In the genomic region with DNA sequence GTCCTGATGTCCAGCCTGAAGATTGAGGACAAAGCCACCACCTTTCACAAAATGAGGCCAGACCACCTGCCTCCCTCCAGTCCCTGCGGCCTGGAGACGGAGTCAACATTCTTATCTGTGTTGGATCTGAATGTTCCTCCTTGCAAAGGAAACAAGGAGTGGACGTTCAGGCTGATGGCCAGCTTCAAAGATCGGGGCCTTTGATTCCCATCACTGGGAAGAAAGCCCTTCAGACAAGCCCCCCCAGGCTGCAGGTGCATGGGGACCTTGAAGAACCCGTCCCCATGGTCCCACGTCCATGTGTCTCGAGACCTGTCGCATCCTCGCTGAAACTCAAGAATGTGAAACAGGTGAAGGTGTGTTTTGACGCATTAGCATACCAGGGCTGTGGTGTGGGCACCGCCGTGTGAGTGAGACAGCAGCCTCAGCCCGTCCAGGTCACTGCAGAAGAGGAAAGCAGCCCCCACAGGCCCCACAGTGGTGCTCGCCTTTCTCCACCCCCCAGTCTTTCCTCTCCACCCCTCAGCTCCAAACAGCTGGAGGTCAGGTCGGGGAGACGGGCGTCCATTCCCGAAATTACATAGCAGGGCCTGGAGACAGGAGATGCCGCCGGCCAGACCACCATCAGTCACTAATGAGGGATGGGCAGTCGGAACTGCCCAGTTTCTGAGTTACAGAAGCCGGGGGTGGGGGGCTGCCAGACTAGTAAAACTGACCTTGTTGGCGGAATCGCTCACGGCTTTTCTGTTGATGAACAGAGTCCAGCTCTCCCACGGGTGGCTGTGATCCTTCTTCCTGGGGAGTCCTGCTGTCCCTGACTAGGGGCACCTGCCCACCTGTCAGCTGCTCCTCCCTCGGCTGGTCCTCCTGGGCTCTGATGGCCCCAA, we compare ENCODE assay signal across 8 cellular contexts. TPM values are rescaled to one million over a fixed set of nuclear protein-coding genes. Genes with fewer than 3 reads are reported as not detected.
A peak's percentile ranks its signal among the peaks of the same experiment; 100 is the strongest.
DNase-seq lines count a peak whose midpoint lies in the region; ATAC-seq and TF ChIP-seq lines count a peak whose summit lies in the region.

No MANE protein-coding gene starts in this region.

- H3K4me1 ChIP-seq in left ventricle myocardium inferior (peaks cover 52% of the 10 kb centered on the region), mucosa of stomach (ENCODE audit: control insufficient read depth, insufficient read depth, low read length) (peaks cover 47% of the 10 kb centered on the region), uterus (peaks cover 0 to 24% of the 10 kb centered on the region in 2 donors)

- intact Hi-C loops in left ventricle myocardium inferior (cut with micrococcal nuclease), result no loop called here
- intact Hi-C loops in left ventricle myocardium superior (cut with micrococcal nuclease), result no loop called here
- intact Hi-C loops in uterus (cut with DNase I; ENCODE audit: low total_unique reads), result no loop called here

- peak overlapping the region; percentile 87 for H3K9ac ChIP-seq in mucosa of stomach (ENCODE audit: low read length)

- H3K4me3 ChIP-seq in left ventricle myocardium inferior (peak overlapping the region; percentile 98), cardiac fibroblast (replicated peaks in 1 of 2; ENCODE audit: low read depth in 2 of 2, low read length in 2 of 2) (peak overlapping the region; percentile 47 to 82), mucosa of stomach (ENCODE audit: low read length) (peak overlapping the region; percentile 51), uterus (peak overlapping the region; percentile 96)

- no peak for TF ChIP-seq POLR2A in uterus (IDR thresholded peaks at IDR 0.05)

- H3K36me3 ChIP-seq in left ventricle myocardium inferior, result peaks cover 21% of the 10 kb centered on the region
- H3K36me3 ChIP-seq in mucosa of stomach (ENCODE audit: control insufficient read depth, insufficient read depth, low read length), result peaks cover 6% of the 10 kb centered on the region
- H3K36me3 ChIP-seq in uterus, result no peaks in the 10 kb centered on the region

- no peak for ATAC-seq in left ventricle myocardium superior
- ATAC-seq in HG02678 (IDR thresholded peaks at IDR 0.05; ENCODE audit: unreplicated experiment), result no peak

- TF ChIP-seq CTCF in left ventricle myocardium inferior (IDR thresholded peaks at IDR 0.05; ENCODE audit: borderline replicate concordance) (no peak), cardiac fibroblast (IDR thresholded peaks at IDR 0.05; ENCODE audit: low read depth, low read length) (no peak), uterus (IDR thresholded peaks at IDR 0.05) (no peak)

- H3K27ac ChIP-seq in left ventricle myocardium inferior (replicated peaks) (peak overlapping the region; percentile 98), uterus (peak overlapping the region; percentile 99 to 100)

- H3K9me3 ChIP-seq in left ventricle myocardium inferior (replicated peaks), result no peaks in the 10 kb centered on the region
- no peaks in the 10 kb centered on the region for H3K9me3 ChIP-seq in mucosa of stomach (ENCODE audit: control insufficient read depth, low read length)
- H3K9me3 ChIP-seq in uterus, result no peaks in the 10 kb centered on the region

- H3K27me3 ChIP-seq in left ventricle myocardium inferior (ENCODE audit: low read depth) (no peaks in the 10 kb centered on the region), mucosa of stomach (ENCODE audit: control insufficient read depth, insufficient read depth, low read length) (no peaks in the 10 kb centered on the region), uterus (no peaks in the 10 kb centered on the region)

- DNase-seq in left ventricle myocardium inferior, result no peak
- no peak for DNase-seq in left ventricle myocardium superior
- DNase-seq in cardiac fibroblast (ENCODE audit: low read depth in 2 of 2), result no peak
- DNase-seq in uterus, result no peak
- no peak for DNase-seq in Ammon's horn (ENCODE audit: low spot score)
- no peak for DNase-seq in medulla oblongata (ENCODE audit: extremely low spot score)

RNA-seq across cellular contexts. Expression of gene CSNK1D, which starts 0.9 kb away (rescaled TPM):
- total RNA-seq in left ventricle myocardium inferior (61.8 TPM), left ventricle myocardium superior (64.4 TPM), uterus (100 to 1,000 TPM in 1 of 4 donors, 10 to 100 TPM in 3; 16.5 to 173 (median 44.6) TPM)

RNA-seq across cellular contexts. Expression of gene CD7, which starts 43.0 kb away (rescaled TPM):
- 0.47 TPM for total RNA-seq in left ventricle myocardium inferior
- total RNA-seq in left ventricle myocardium superior, result 0.64 TPM
- 1 to 10 TPM in 2 of 4 donors, not detected in 2; 2.1 to 4.1 TPM for total RNA-seq in uterus

RNA-seq across cellular contexts. Expression of gene SLC16A3, which starts 45.5 kb away (rescaled TPM):
- total RNA-seq in left ventricle myocardium inferior, result 8.5 TPM
- total RNA-seq in left ventricle myocardium superior, result 7.8 TPM
- 10 to 100 TPM in 2 of 4 donors, 1 to 10 TPM in 2; 1.5 to 28.6 (median 12.2) TPM for total RNA-seq in uterus

RNA-seq across cellular contexts. Expression of gene SECTM1, which starts 59.2 kb away (rescaled TPM):
- total RNA-seq in left ventricle myocardium inferior (3.9 TPM), left ventricle myocardium superior (5.5 TPM), uterus (10 to 100 TPM in 2 of 4 donors, 1 to 10 TPM in 2; 3.5 to 29.4 (median 9.0) TPM)
